In genomic region chr6:84768442-84769174, GRCh38 we compare ENCODE assay signal across 1 cellular context.
TF ChIP-seq lines count a peak whose summit lies in the region.

No MANE protein-coding gene starts in this region.

TF ChIP-seq in H1, 55 proteins besides CTCF, POLR2A, EP300 and RAD21:
- TF ChIP-seq SUZ12 (IDR thresholded peaks at IDR 0.05; ENCODE audit: low read length) = peak; percentile 98
- TF ChIP-seq FOSL1 (IDR thresholded peaks at IDR 0.05; ENCODE audit: insufficient read depth, low read depth, low read length) = no peak
- TF ChIP-seq NANOG (IDR thresholded peaks at IDR 0.05; ENCODE audit: insufficient read depth, low read depth, low read length, poor library complexity, severe bottlenecking) = no peak
- no peak for TF ChIP-seq TAF7 (optimal IDR thresholded peaks at IDR 0.05; ENCODE audit: borderline replicate concordance, low read depth, low read length)
- no peak for TF ChIP-seq NRF1 (IDR thresholded peaks at IDR 0.05; ENCODE audit: low read depth, low read length)
- TF ChIP-seq JUND (IDR thresholded peaks at IDR 0.05; ENCODE audit: low read length) = no peak
- no peak for TF ChIP-seq SP4 (IDR thresholded peaks at IDR 0.05; ENCODE audit: low read length)
- no peak for TF ChIP-seq POU5F1 (IDR thresholded peaks at IDR 0.05; ENCODE audit: low read depth, low read length)
- no peak for TF ChIP-seq CBX5 (IDR thresholded peaks at IDR 0.05; ENCODE audit: low read depth, low read length)
- TF ChIP-seq CEBPB (IDR thresholded peaks at IDR 0.05; ENCODE audit: low read depth, low read length) = no peak
- TF ChIP-seq CHD2 (IDR thresholded peaks at IDR 0.05; ENCODE audit: low read length) = no peak
- TF ChIP-seq CBX8 (IDR thresholded peaks at IDR 0.05; ENCODE audit: borderline replicate concordance, low read depth, low read length) = no peak
- TF ChIP-seq SP1 (IDR thresholded peaks at IDR 0.05; ENCODE audit: low read depth, low read length) = 0 out of 2 replicates have a peak, but pooled peaks have one; percentile 23
- TF ChIP-seq MAFK (IDR thresholded peaks at IDR 0.05; ENCODE audit: low read depth, low read length) = no peak
- no peak for TF ChIP-seq TCF12 (IDR thresholded peaks at IDR 0.05; ENCODE audit: low read depth, low read length)
- TF ChIP-seq JUN (IDR thresholded peaks at IDR 0.05; ENCODE audit: low read depth, low read length) = no peak
- TF ChIP-seq ATF3 (IDR thresholded peaks at IDR 0.05; ENCODE audit: insufficient read depth, low read depth, low read length) = no peak
- peak; percentile 97 for TF ChIP-seq EZH2 (IDR thresholded peaks at IDR 0.05; ENCODE audit: low read depth, low read length, severe bottlenecking)
- TF ChIP-seq SAP30 (IDR thresholded peaks at IDR 0.05; ENCODE audit: insufficient read depth, insufficient replicate concordance, low read length) = no peak
- no peak for TF ChIP-seq SIN3A (conservative IDR thresholded peaks at IDR 0.05 in 1 of 2, IDR thresholded peaks at IDR 0.05 in 1 of 2; ENCODE audit: low read depth in 1 of 2, low read length in 2 of 2)
- TF ChIP-seq POLR2AphosphoS5 (IDR thresholded peaks at IDR 0.05; ENCODE audit: low read depth, low read length) = no peak
- TF ChIP-seq SRF (IDR thresholded peaks at IDR 0.05; ENCODE audit: low read depth, low read length) = no peak
- no peak for TF ChIP-seq HDAC6 (IDR thresholded peaks at IDR 0.05; ENCODE audit: low read depth, low read length)
- no peak for TF ChIP-seq SIX5 (IDR thresholded peaks at IDR 0.05; ENCODE audit: low read depth, low read length)
- TF ChIP-seq RNF2 (IDR thresholded peaks at IDR 0.05; ENCODE audit: borderline replicate concordance, low read depth, low read length, missing control alignments, poor library complexity, severe bottlenecking) = peak; percentile 99
- TF ChIP-seq KDM4A (IDR thresholded peaks at IDR 0.05; ENCODE audit: low read depth, low read length, severe bottlenecking) = peak; percentile 12
- TF ChIP-seq EGR1 (IDR thresholded peaks at IDR 0.05; ENCODE audit: borderline replicate concordance, low read depth, low read length) = no peak
- TF ChIP-seq BCL11A (IDR thresholded peaks at IDR 0.05; ENCODE audit: low read depth in 2 of 2, low read length in 2 of 2) = no peak
- TF ChIP-seq HDAC2 (IDR thresholded peaks at IDR 0.05; ENCODE audit: borderline replicate concordance in 1 of 2, low read depth in 2 of 2, low read length in 2 of 2) = no peak
- no peak for TF ChIP-seq USF2 (IDR thresholded peaks at IDR 0.05; ENCODE audit: low read length)
- TF ChIP-seq BACH1 (IDR thresholded peaks at IDR 0.05; ENCODE audit: low read length) = no peak
- no peak for TF ChIP-seq CHD7 (IDR thresholded peaks at IDR 0.05; ENCODE audit: insufficient replicate concordance, low read length)
- TF ChIP-seq CHD1 (IDR thresholded peaks at IDR 0.05; ENCODE audit: low read depth, low read length) = no peak
- TF ChIP-seq MAX (IDR thresholded peaks at IDR 0.05) = no peak
- peak; percentile 36 for TF ChIP-seq ASH2L (IDR thresholded peaks at IDR 0.05; ENCODE audit: low read length)
- TF ChIP-seq TEAD4 (IDR thresholded peaks at IDR 0.05; ENCODE audit: low read depth, low read length) = no peak
- no peak for TF ChIP-seq KDM1A (IDR thresholded peaks at IDR 0.05; ENCODE audit: borderline replicate concordance, low read length)
- no peak for TF ChIP-seq CREB1 (IDR thresholded peaks at IDR 0.05)
- TF ChIP-seq RXRA (IDR thresholded peaks at IDR 0.05; ENCODE audit: insufficient read depth, low read depth, low read length) = no peak
- no peak for TF ChIP-seq BRCA1 (IDR thresholded peaks at IDR 0.05; ENCODE audit: low read depth, low read length)
- no peak for TF ChIP-seq TBP (IDR thresholded peaks at IDR 0.05; ENCODE audit: low read depth, low read length)
- no peak for TF ChIP-seq KDM5A (IDR thresholded peaks at IDR 0.05; ENCODE audit: low read length)
- TF ChIP-seq SP2 (IDR thresholded peaks at IDR 0.05; ENCODE audit: low read length) = no peak
- no peak for TF ChIP-seq TAF1 (IDR thresholded peaks at IDR 0.05; ENCODE audit: low read depth, low read length)
- TF ChIP-seq CTBP2 (IDR thresholded peaks at IDR 0.05; ENCODE audit: borderline replicate concordance, insufficient read depth, insufficient read length, low read length) = peak; percentile 47
- TF ChIP-seq E2F6 (IDR thresholded peaks at IDR 0.05) = no peak
- TF ChIP-seq PHF8 (conservative IDR thresholded peaks at IDR 0.05; ENCODE audit: low read depth, low read length) = no peak
- no peak for TF ChIP-seq RFX5 (IDR thresholded peaks at IDR 0.05; ENCODE audit: borderline replicate concordance, low read depth, low read length)
- no peak for TF ChIP-seq GTF2F1 (IDR thresholded peaks at IDR 0.05; ENCODE audit: borderline replicate concordance, low read depth, low read length)
- no peak for TF ChIP-seq RBBP5 (IDR thresholded peaks at IDR 0.05; ENCODE audit: borderline replicate concordance, low read depth, low read length)
- no peak for TF ChIP-seq GABPA (IDR thresholded peaks at IDR 0.05; ENCODE audit: borderline replicate concordance, insufficient read depth, low read length)
- no peak for TF ChIP-seq YY1 (IDR thresholded peaks at IDR 0.05; ENCODE audit: low read depth, low read length)
- TF ChIP-seq ZNF274 (IDR thresholded peaks at IDR 0.05; ENCODE audit: borderline replicate concordance, extremely low read depth, low read length) = no peak
- no peak for TF ChIP-seq ATF2 (IDR thresholded peaks at IDR 0.05; ENCODE audit: low read length)
- no peak for TF ChIP-seq SIRT6 (IDR thresholded peaks at IDR 0.05; ENCODE audit: low read length)
